In the genomic region with DNA sequence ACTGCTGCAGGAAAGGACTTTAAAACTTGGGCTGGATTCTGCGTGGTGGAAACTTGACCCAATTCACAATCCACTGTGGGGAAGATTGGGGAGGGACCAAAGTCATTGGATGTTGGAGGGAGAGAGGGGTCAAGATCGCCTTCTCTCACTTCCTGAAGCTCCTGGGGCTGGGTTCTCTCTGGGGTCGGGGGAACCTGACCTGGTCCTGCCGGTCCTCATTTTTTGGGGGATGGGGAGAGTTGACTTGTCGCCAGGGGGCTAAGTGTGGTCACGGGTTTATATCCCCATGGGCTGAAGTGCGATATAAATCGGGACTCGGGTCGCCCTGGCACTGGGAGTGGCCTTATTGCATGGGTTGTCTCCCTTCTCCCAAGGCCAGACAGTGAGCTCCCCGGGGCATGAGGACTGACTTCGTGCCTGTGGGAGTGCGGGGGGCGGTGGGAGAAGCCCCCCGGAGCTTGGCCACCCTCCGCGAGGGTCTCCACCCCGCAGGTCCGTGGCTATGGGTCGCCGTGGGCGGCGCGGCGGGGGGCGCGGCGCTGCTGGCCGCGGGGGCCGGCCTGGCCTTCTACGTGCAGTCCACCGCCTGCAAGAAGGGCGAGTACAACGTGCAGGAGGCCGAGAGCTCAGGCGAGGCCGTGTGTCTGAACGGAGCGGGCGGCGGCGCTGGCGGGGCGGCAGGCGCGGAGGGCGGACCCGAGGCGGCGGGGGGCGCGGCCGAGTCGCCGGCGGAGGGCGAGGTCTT, we compare ENCODE assay signal across 12 cellular contexts. TPM values are rescaled to one million over a fixed set of nuclear protein-coding genes. Genes with fewer than 3 reads are reported as not detected.
A peak's percentile ranks its signal among the peaks of the same experiment; 100 is the strongest.
DNase-seq lines count a peak whose midpoint lies in the region; ATAC-seq, FAIRE-seq and TF ChIP-seq lines count a peak whose summit lies in the region.
"Had no signal": no experiment of that assay in that cellular context is flagged by ENCODE, and none has a peak within 500 bp of the region (broad histone marks: within the 10 kb centered on the region; RNA-seq: fewer than 3 reads in every experiment).

No MANE protein-coding gene starts in this region.

- no peak overlapping the region for H2AFZ ChIP-seq in K562 (ENCODE audit: low read depth, low read length)

- no peaks in the 10 kb centered on the region; the same call in 1 of the 2 replicates for H4K20me1 ChIP-seq in K562 (replicated peaks; ENCODE audit: control insufficient read depth, insufficient read depth, low read length)

- FAIRE-seq in A549 (lab: Jason Lieb, UNC) (no peak), K562 (lab: Jason Lieb, UNC) (no peak)

- H3K4me2 ChIP-seq in A549 (peak overlapping the region; percentile 77), K562 (ENCODE audit: insufficient read depth, low read length) (no peak overlapping the region)

- H3K4me3 ChIP-seq in A549 (peak overlapping the region; percentile 47), GM12865 (ENCODE audit: low read depth, low read length) (peak overlapping the region; percentile 52), K562 (no peak overlapping the region), mucosa of rectum (ENCODE audit: low read length in 2 of 2) (peak overlapping the region; percentile 32 to 71), SJCRH30 (no peak overlapping the region)
- H3K4me3 ChIP-seq: SK-N-MC had no signal

- TF ChIP-seq CTCF in A549 (IDR thresholded peaks at IDR 0.05), result no peak
- TF ChIP-seq CTCF in GM12865 (IDR thresholded peaks at IDR 0.05; ENCODE audit: insufficient read depth, low read depth, low read length, missing control alignments), result no peak
- no peak for TF ChIP-seq CTCF in K562 (IDR thresholded peaks at IDR 0.05 in 2 of 3, conservative IDR thresholded peaks at IDR 0.05 in 1 of 3; ENCODE audit: insufficient read depth in 2 of 3, low read depth in 1 of 3, low read length in 3 of 3)

- H3K9ac ChIP-seq in K562 (ENCODE audit: insufficient read depth in 1 of 2, low read depth in 2 of 2, low read length in 2 of 2) (no peak overlapping the region; a peak in 1 of 4 replicates), mucosa of rectum (ENCODE audit: low read depth in 1 of 2, low read length in 2 of 2) (no peak overlapping the region)

- POLR2A ChIA-PET in A549 (lab: Yijun Ruan, JAX) (no interaction called here), K562 (lab: Yijun Ruan, JAX) (interaction anchor here (0.7 to 0.8 kb wide), 2 partner anchors 10 to 105 kb away, joined by 3 to 4 read pairs; no protein-coding TSS in a partner anchor)

- in situ Hi-C loops in K562 (cut with MboI), result no loop called here

- no TSS peak for BruUV-seq in K562 (replicated peaks; lab: Mats Ljungman, UMichigan)

- WGBS in A549 (ENCODE audit: missing lambda C conversion rate), result 79% methylated on average over 27 of the region's 58 CpGs
- WGBS in K562 (ENCODE audit: insufficient coverage, low coverage, missing lambda C conversion rate), result 95% methylated on average over 9 of the region's 58 CpGs

- peaks cover 40% of the 10 kb centered on the region; the same call in 2 of the 3 replicates for H3K36me3 ChIP-seq in K562 (ENCODE audit: control insufficient read depth, insufficient read depth, low read length)
- H3K36me3 ChIP-seq in mucosa of rectum (ENCODE audit: control insufficient read depth in 2 of 2, insufficient read depth in 2 of 2, low read length in 2 of 2), result no peaks in the 10 kb centered on the region
- no peaks in the 10 kb centered on the region for H3K36me3 ChIP-seq in SJCRH30
- H3K36me3 ChIP-seq: adrenal gland had no signal

- peaks cover 48% of the 10 kb centered on the region for H3K79me2 ChIP-seq in K562 (ENCODE audit: control insufficient read depth, insufficient read depth, low read length)

- intact Hi-C loops in K562 (cut with micrococcal nuclease), result no loop called here

- H3K9me3 ChIP-seq in A549 (no peaks in the 10 kb centered on the region), K562 (replicated peaks; ENCODE audit: control insufficient read depth, insufficient read depth, low read depth, low read length) (peaks cover 2% of the 10 kb centered on the region; the same call in 1 of the 2 replicates), mucosa of rectum (ENCODE audit: control insufficient read depth in 2 of 2, low read length in 2 of 2) (no peaks in the 10 kb centered on the region), SJCRH30 (replicated peaks) (no peaks in the 10 kb centered on the region)
- H3K9me3 ChIP-seq: adrenal gland had no signal

- no peaks in the 10 kb centered on the region for H3K27me3 ChIP-seq in K562 (ENCODE audit: control insufficient read depth in 2 of 2, insufficient read depth in 2 of 2, low read length in 2 of 2)
- peaks cover 41 to 50% of the 10 kb centered on the region in 2 donors for H3K27me3 ChIP-seq in mucosa of rectum (ENCODE audit: control insufficient read depth in 2 of 2, insufficient read depth in 2 of 2, low read length in 2 of 2)
- H3K27me3 ChIP-seq in SJCRH30, result no peaks in the 10 kb centered on the region

- H3K27ac ChIP-seq in A549 (peak overlapping the region; percentile 47 to 50; a peak in 5 of 6 replicates), K562 (ENCODE audit: extremely low read depth, low read depth, low read length) (no peak overlapping the region), mucosa of rectum (ENCODE audit: low read depth in 2 of 2, low read length in 2 of 2) (no peak overlapping the region), SJCRH30 (no peak overlapping the region)
- H3K27ac ChIP-seq: adrenal gland, SK-N-MC had no signal

- no peak for TF ChIP-seq EP300 in A549 (IDR thresholded peaks at IDR 0.05)
- TF ChIP-seq EP300 in K562 (IDR thresholded peaks at IDR 0.05; ENCODE audit: low read length), result no peak

- CTCF ChIA-PET in A549 (lab: Yijun Ruan, JAX), result interaction anchor here (1.4 to 1.6 kb wide), 2 partner anchors 12 to 27 kb away, joined by 3 to 5 read pairs; no protein-coding TSS in a partner anchor
- CTCF ChIA-PET in K562 (lab: Yijun Ruan, JAX; ENCODE audit: low intra/inter-chr PET ratio), result no interaction called here

- ATAC-seq in A549 (no peak), K562 (no peak)

- H3K4me1 ChIP-seq in A549 (peaks cover 6% of the 10 kb centered on the region), K562 (replicated peaks in 1 of 2; ENCODE audit: control insufficient read depth in 2 of 2, insufficient read depth in 2 of 2, low read length in 2 of 2) (peaks cover 23 to 74% of the 10 kb centered on the region in 2 experiments; a peak in 4 of 5 replicates), mucosa of rectum (ENCODE audit: control insufficient read depth in 2 of 2, insufficient read depth in 2 of 2, low read length in 2 of 2) (peaks cover 17 to 29% of the 10 kb centered on the region in 2 donors), SJCRH30 (no peaks in the 10 kb centered on the region)

- DNase-seq in A549 (ENCODE audit: low read depth in 1 of 2, low spot score in 1 of 2) (no peak), GM12865 (ENCODE audit: low read depth) (no peak), K562 (ENCODE audit: extremely low read depth in 1 of 4, low spot score in 3 of 4) (peak in 1 of 4 experiments; percentile 21), SJCRH30 (no peak), amniotic stem cell (lab: John Stamatoyannopoulos, UW) (no peak), NCI-H146 treated with DMSO at 0.1 percent for 48 hours (lab: John Stamatoyannopoulos, UW; ENCODE audit: unreplicated experiment) (no peak)
- no peak for DNase-seq in stimulated activated CD4-positive, alpha-beta T cell treated with anti-CD3 and anti-CD28 coated beads, Interleukin-2, amount 100 ng/mL, for 48 hours
- DNase-seq: adrenal gland, DMS153, NCI-H1417 treated with DMSO at 0.1 percent for 48 hours had no signal

- TF ChIP-seq POLR2A in A549 (IDR thresholded peaks at IDR 0.05; ENCODE audit: low read length) (no peak), K562 (conservative IDR thresholded peaks at IDR 0.05) (no peak)

- TF ChIP-seq RAD21 in A549 (conservative IDR thresholded peaks at IDR 0.05 in 1 of 2, IDR thresholded peaks at IDR 0.05 in 1 of 2) (no peak), K562 (CRISPR knock-in tag; conservative IDR thresholded peaks at IDR 0.05 in 1 of 2, IDR thresholded peaks at IDR 0.05 in 1 of 2) (no peak)

- H3K9me1 ChIP-seq in K562 (ENCODE audit: control insufficient read depth, insufficient read depth, low read length), result no peaks in the 10 kb centered on the region

RNA-seq across cellular contexts. Expression of gene ICAM5, which starts 6.3 kb away (rescaled TPM):
- polyA plus RNA-seq in A549 (2011; rRNA removed) (0.35 and 0.58 TPM in 2 replicates), A549 (2017; fragmentation: RNase III; extraction: RNeasy Plus Mini Kit Qiagen cat#74134 plus additional on column Dnase treatment) (0.77 to 1.5 TPM (median 0.81 TPM) in 3 replicates), K562 (2011; rRNA removed) (29.9 and 58.7 TPM in 2 replicates), K562 (2014; fragmentation: Illumina TruSeq; extraction: Trizol) (12.1 and 29.4 TPM in 2 replicates), K562 (2014; fragmentation: Nextera tagmentation; extraction: Ambion mirVana) (under 1 TPM; 0.10 to 0.11 TPM), K562 (2014; rRNA removed) (97.4 and 114 TPM in 2 replicates)
- 1.0 and 1.6 TPM in 2 replicates for polyA plus RNA-seq in A549 (2012; cell fraction: cytosol; rRNA removed)
- 12.9 and 18.2 TPM in 2 replicates for polyA plus RNA-seq in A549 (2012; cell fraction: nucleus; rRNA removed)
- polyA minus RNA-seq in A549 (2011; rRNA and poly(A)+ RNA removed), result 0.34 TPM in 1 of 2 replicates, not detected in the other
- total RNA-seq in K562 (2011; cell fraction: chromatin; rRNA removed; ENCODE audit: low replicate concordance), result 152 and 610 TPM in 2 replicates
- 442 and 477 TPM in 2 replicates for total RNA-seq in K562 (2011; cell fraction: nucleolus; rRNA removed)
- total RNA-seq in K562 (2011; cell fraction: nucleoplasm; rRNA removed), result 261 and 266 TPM in 2 replicates
- total RNA-seq in K562 (2014; rRNA removed) (39.7 TPM in 2 replicates), K562 (2014; rRNA removed; fragmentation: Illumina TruSeq; extraction: Trizol) (1.7 and 3.7 TPM in 2 replicates), K562 (2015; rRNA removed; fragmentation: Illumina TruSeq; extraction: Trizol) (13.7 and 16.6 TPM in 2 replicates), K562 (2021) (69.7 and 89.5 TPM in 2 replicates)
- polyA plus RNA-seq in K562 (2011; cell fraction: cytosol; rRNA removed), result 50.3 and 80.3 TPM in 2 replicates
- polyA plus RNA-seq in K562 (2011; cell fraction: nucleus; rRNA removed), result 748 and 1,281 TPM in 2 replicates
- 45.0 and 59.7 TPM in 2 replicates for polyA plus RNA-seq in K562 (2012)
- polyA minus RNA-seq in K562 (2011; rRNA and poly(A)+ RNA removed), result 4.9 and 6.5 TPM in 2 replicates
- 19.6 and 29.4 TPM in 2 replicates for polyA minus RNA-seq in K562 (2011; cell fraction: cytosol; rRNA and poly(A)+ RNA removed)
- polyA minus RNA-seq in K562 (2011; cell fraction: nucleus; rRNA and poly(A)+ RNA removed), result 91.7 and 98.6 TPM in 2 replicates
- 0.22 and 0.28 TPM in 2 replicates for total RNA-seq in SJCRH30 (2014; rRNA removed; shearing (Covaris generic))

RNA-seq across cellular contexts. Expression of gene ICAM4, which starts 9.3 kb away (rescaled TPM):
- polyA plus RNA-seq in A549 (2011; rRNA removed), result not detected in 2 replicates
- not detected in 2 replicates for polyA plus RNA-seq in A549 (2012; cell fraction: cytosol; rRNA removed)
- 0.04 TPM in 1 of 2 replicates, not detected in the other for polyA plus RNA-seq in A549 (2012; cell fraction: nucleus; rRNA removed)
- not detected in 3 replicates for polyA plus RNA-seq in A549 (2017; fragmentation: RNase III; extraction: RNeasy Plus Mini Kit Qiagen cat#74134 plus additional on column Dnase treatment)
- polyA minus RNA-seq in A549 (2011; rRNA and poly(A)+ RNA removed), result not detected in 2 replicates
- total RNA-seq in K562 (2011; cell fraction: chromatin; rRNA removed; ENCODE audit: low replicate concordance), result 14.7 and 49.5 TPM in 2 replicates
- 93.9 and 101 TPM in 2 replicates for total RNA-seq in K562 (2011; cell fraction: nucleolus; rRNA removed)
- 52.0 and 56.5 TPM in 2 replicates for total RNA-seq in K562 (2011; cell fraction: nucleoplasm; rRNA removed)
- total RNA-seq in K562 (2014; rRNA removed), result 86.1 and 93.8 TPM in 2 replicates
- 18.9 and 20.3 TPM in 2 replicates for total RNA-seq in K562 (2014; rRNA removed; fragmentation: Illumina TruSeq; extraction: Trizol)
- 42.0 and 43.4 TPM in 2 replicates for total RNA-seq in K562 (2015; rRNA removed; fragmentation: Illumina TruSeq; extraction: Trizol)
- total RNA-seq in K562 (2021), result 62.6 and 65.5 TPM in 2 replicates
- 29.5 and 34.4 TPM in 2 replicates for polyA plus RNA-seq in K562 (2011; rRNA removed)
- 49.4 and 120 TPM in 2 replicates for polyA plus RNA-seq in K562 (2011; cell fraction: cytosol; rRNA removed)
- polyA plus RNA-seq in K562 (2011; cell fraction: nucleus; rRNA removed), result 11.2 and 16.0 TPM in 2 replicates
- 69.5 and 104 TPM in 2 replicates for polyA plus RNA-seq in K562 (2012)
- 21.0 and 45.3 TPM in 2 replicates for polyA plus RNA-seq in K562 (2014; fragmentation: Illumina TruSeq; extraction: Trizol)
- 10 to 100 TPM; 14.1 to 29.6 TPM for polyA plus RNA-seq in K562 (2014; fragmentation: Nextera tagmentation; extraction: Ambion mirVana)
- polyA plus RNA-seq in K562 (2014; rRNA removed), result 83.8 and 96.6 TPM in 2 replicates
- polyA minus RNA-seq in K562 (2011; rRNA and poly(A)+ RNA removed), result 5.9 and 9.1 TPM in 2 replicates
- polyA minus RNA-seq in K562 (2011; cell fraction: cytosol; rRNA and poly(A)+ RNA removed), result 18.7 and 19.2 TPM in 2 replicates
- 13.2 and 16.6 TPM in 2 replicates for polyA minus RNA-seq in K562 (2011; cell fraction: nucleus; rRNA and poly(A)+ RNA removed)
- 1.7 and 2.8 TPM in 2 replicates for total RNA-seq in SJCRH30 (2014; rRNA removed; shearing (Covaris generic))

RNA-seq across cellular contexts. Expression of gene ZGLP1, which starts 13.6 kb away (rescaled TPM):
- 0.84 and 1.2 TPM in 2 replicates for polyA plus RNA-seq in A549 (2011; rRNA removed)
- polyA plus RNA-seq in A549 (2012; cell fraction: cytosol; rRNA removed), result 2.5 and 3.0 TPM in 2 replicates
- 10.1 and 10.7 TPM in 2 replicates for polyA plus RNA-seq in A549 (2012; cell fraction: nucleus; rRNA removed)
- polyA plus RNA-seq in A549 (2017; fragmentation: RNase III; extraction: RNeasy Plus Mini Kit Qiagen cat#74134 plus additional on column Dnase treatment), result 1.7 to 2.1 TPM (median 1.9 TPM) in 3 replicates
- 0.12 TPM in 1 of 2 replicates, not detected in the other for polyA minus RNA-seq in A549 (2011; rRNA and poly(A)+ RNA removed)
- 4.3 and 14.7 TPM in 2 replicates for total RNA-seq in K562 (2011; cell fraction: chromatin; rRNA removed; ENCODE audit: low replicate concordance)
- total RNA-seq in K562 (2011; cell fraction: nucleolus; rRNA removed), result 8.3 and 10.8 TPM in 2 replicates
- 5.3 and 6.4 TPM in 2 replicates for total RNA-seq in K562 (2011; cell fraction: nucleoplasm; rRNA removed)
- 2.7 and 3.0 TPM in 2 replicates for total RNA-seq in K562 (2014; rRNA removed)
- total RNA-seq in K562 (2014; rRNA removed; fragmentation: Illumina TruSeq; extraction: Trizol), result 0.64 and 0.69 TPM in 2 replicates
- total RNA-seq in K562 (2015; rRNA removed; fragmentation: Illumina TruSeq; extraction: Trizol), result 2.7 and 2.9 TPM in 2 replicates
- 3.3 and 5.8 TPM in 2 replicates for total RNA-seq in K562 (2021)
- 2.2 and 3.2 TPM in 2 replicates for polyA plus RNA-seq in K562 (2011; rRNA removed)
- 2.2 and 3.4 TPM in 2 replicates for polyA plus RNA-seq in K562 (2011; cell fraction: cytosol; rRNA removed)
- 9.0 and 17.2 TPM in 2 replicates for polyA plus RNA-seq in K562 (2011; cell fraction: nucleus; rRNA removed)
- polyA plus RNA-seq in K562 (2012), result 3.3 and 8.0 TPM in 2 replicates
- 1.5 and 1.9 TPM in 2 replicates for polyA plus RNA-seq in K562 (2014; fragmentation: Illumina TruSeq; extraction: Trizol)
- polyA plus RNA-seq in K562 (2014; fragmentation: Nextera tagmentation; extraction: Ambion mirVana), result under 1 TPM; 0.24 to 0.56 TPM
- 4.5 and 5.1 TPM in 2 replicates for polyA plus RNA-seq in K562 (2014; rRNA removed)
- polyA minus RNA-seq in K562 (2011; rRNA and poly(A)+ RNA removed), result 0.18 and 0.39 TPM in 2 replicates
- 1.0 and 2.0 TPM in 2 replicates for polyA minus RNA-seq in K562 (2011; cell fraction: cytosol; rRNA and poly(A)+ RNA removed)
- polyA minus RNA-seq in K562 (2011; cell fraction: nucleus; rRNA and poly(A)+ RNA removed), result 1.1 and 1.3 TPM in 2 replicates
- 0.89 and 2.1 TPM in 2 replicates for total RNA-seq in SJCRH30 (2014; rRNA removed; shearing (Covaris generic))

RNA-seq across cellular contexts. Expression of gene FDX2, which starts 19.8 kb away (rescaled TPM):
- polyA plus RNA-seq in A549 (2011; rRNA removed), result 9.9 and 13.1 TPM in 2 replicates
- polyA plus RNA-seq in A549 (2012; cell fraction: cytosol; rRNA removed), result 39.0 and 41.2 TPM in 2 replicates
- 45.5 and 49.8 TPM in 2 replicates for polyA plus RNA-seq in A549 (2012; cell fraction: nucleus; rRNA removed)
- polyA plus RNA-seq in A549 (2017; fragmentation: RNase III; extraction: RNeasy Plus Mini Kit Qiagen cat#74134 plus additional on column Dnase treatment), result 22.2 to 25.8 TPM (median 23.5 TPM) in 3 replicates
- polyA minus RNA-seq in A549 (2011; rRNA and poly(A)+ RNA removed), result 13.2 and 14.1 TPM in 2 replicates
- total RNA-seq in K562 (2011; cell fraction: chromatin; rRNA removed; ENCODE audit: low replicate concordance), result 10.6 and 53.0 TPM in 2 replicates
- total RNA-seq in K562 (2011; cell fraction: nucleolus; rRNA removed), result 44.7 and 46.7 TPM in 2 replicates
- total RNA-seq in K562 (2011; cell fraction: nucleoplasm; rRNA removed), result 24.2 and 28.0 TPM in 2 replicates
- 47.0 and 59.4 TPM in 2 replicates for total RNA-seq in K562 (2014; rRNA removed)
- total RNA-seq in K562 (2014; rRNA removed; fragmentation: Illumina TruSeq; extraction: Trizol), result 9.7 and 15.9 TPM in 2 replicates
- 28.9 and 29.7 TPM in 2 replicates for total RNA-seq in K562 (2015; rRNA removed; fragmentation: Illumina TruSeq; extraction: Trizol)
- total RNA-seq in K562 (2021), result 34.8 and 36.8 TPM in 2 replicates
- 22.3 and 33.3 TPM in 2 replicates for polyA plus RNA-seq in K562 (2011; rRNA removed)
- 47.1 and 82.4 TPM in 2 replicates for polyA plus RNA-seq in K562 (2011; cell fraction: cytosol; rRNA removed)
- 33.5 and 61.9 TPM in 2 replicates for polyA plus RNA-seq in K562 (2011; cell fraction: nucleus; rRNA removed)
- polyA plus RNA-seq in K562 (2012), result 27.6 and 42.2 TPM in 2 replicates
- 47.2 and 55.3 TPM in 2 replicates for polyA plus RNA-seq in K562 (2014; fragmentation: Illumina TruSeq; extraction: Trizol)
- 1 to 10 TPM; 2.5 to 5.8 TPM for polyA plus RNA-seq in K562 (2014; fragmentation: Nextera tagmentation; extraction: Ambion mirVana)
- 49.2 and 49.8 TPM in 2 replicates for polyA plus RNA-seq in K562 (2014; rRNA removed)
- polyA minus RNA-seq in K562 (2011; rRNA and poly(A)+ RNA removed), result 4.9 and 9.2 TPM in 2 replicates
- 14.3 and 14.5 TPM in 2 replicates for polyA minus RNA-seq in K562 (2011; cell fraction: cytosol; rRNA and poly(A)+ RNA removed)
- 5.3 and 9.6 TPM in 2 replicates for polyA minus RNA-seq in K562 (2011; cell fraction: nucleus; rRNA and poly(A)+ RNA removed)
- 11.5 and 17.5 TPM in 2 replicates for total RNA-seq in SJCRH30 (2014; rRNA removed; shearing (Covaris generic))

RNA-seq across cellular contexts. Expression of gene ICAM1, which starts 25.1 kb away (rescaled TPM):
- polyA plus RNA-seq in A549 (2011; rRNA removed) (1.4 and 3.5 TPM in 2 replicates), A549 (2017; fragmentation: RNase III; extraction: RNeasy Plus Mini Kit Qiagen cat#74134 plus additional on column Dnase treatment) (1.2 to 2.6 TPM (median 1.5 TPM) in 3 replicates), K562 (2011; rRNA removed) (13.1 and 21.4 TPM in 2 replicates), K562 (2014; fragmentation: Illumina TruSeq; extraction: Trizol) (24.4 and 29.9 TPM in 2 replicates), K562 (2014; fragmentation: Nextera tagmentation; extraction: Ambion mirVana) (1 to 10 TPM; 2.3 to 2.4 TPM), K562 (2014; rRNA removed) (13.4 TPM in 2 replicates)
- polyA plus RNA-seq in A549 (2012; cell fraction: cytosol; rRNA removed), result 0.40 and 0.66 TPM in 2 replicates
- 1.3 TPM in 2 replicates for polyA plus RNA-seq in A549 (2012; cell fraction: nucleus; rRNA removed)
- polyA minus RNA-seq in A549 (2011; rRNA and poly(A)+ RNA removed), result 2.1 and 4.4 TPM in 2 replicates
- total RNA-seq in K562 (2011; cell fraction: chromatin; rRNA removed; ENCODE audit: low replicate concordance), result 41.5 and 107 TPM in 2 replicates
- total RNA-seq in K562 (2011; cell fraction: nucleolus; rRNA removed), result 83.4 and 99.6 TPM in 2 replicates
- total RNA-seq in K562 (2011; cell fraction: nucleoplasm; rRNA removed), result 76.3 and 76.6 TPM in 2 replicates
- total RNA-seq in K562 (2014; rRNA removed) (17.4 and 26.0 TPM in 2 replicates), K562 (2014; rRNA removed; fragmentation: Illumina TruSeq; extraction: Trizol) (11.9 and 12.1 TPM in 2 replicates), K562 (2015; rRNA removed; fragmentation: Illumina TruSeq; extraction: Trizol) (23.6 and 24.1 TPM in 2 replicates), K562 (2021) (22.3 and 22.6 TPM in 2 replicates)
- polyA plus RNA-seq in K562 (2011; cell fraction: cytosol; rRNA removed), result 20.2 and 23.1 TPM in 2 replicates
- polyA plus RNA-seq in K562 (2011; cell fraction: nucleus; rRNA removed), result 17.5 and 30.7 TPM in 2 replicates
- polyA plus RNA-seq in K562 (2012), result 22.4 and 63.2 TPM in 2 replicates
- polyA minus RNA-seq in K562 (2011; rRNA and poly(A)+ RNA removed), result 19.6 and 21.5 TPM in 2 replicates
- polyA minus RNA-seq in K562 (2011; cell fraction: cytosol; rRNA and poly(A)+ RNA removed), result 21.5 and 23.8 TPM in 2 replicates
- 13.8 and 17.4 TPM in 2 replicates for polyA minus RNA-seq in K562 (2011; cell fraction: nucleus; rRNA and poly(A)+ RNA removed)
- total RNA-seq in SJCRH30 (2014; rRNA removed; shearing (Covaris generic)), result 0.85 and 0.86 TPM in 2 replicates

Comparison
In these comparisons a context has a peak if more than half of its experiments do, and no peak if none do; other contexts are left out.
1. H3K27ac ChIP-seq: peak in A549 (2 of 2); none in K562 (single experiment), mucosa of rectum (0 of 2) and SJCRH30 (single experiment).
2. H3K4me3 ChIP-seq: peak in A549 (single experiment), GM12865 (single experiment) and mucosa of rectum (2 of 2); none in K562 (single experiment) and SJCRH30 (single experiment).